ENCODE assay signal across 8 cellular contexts in the genomic region with DNA sequence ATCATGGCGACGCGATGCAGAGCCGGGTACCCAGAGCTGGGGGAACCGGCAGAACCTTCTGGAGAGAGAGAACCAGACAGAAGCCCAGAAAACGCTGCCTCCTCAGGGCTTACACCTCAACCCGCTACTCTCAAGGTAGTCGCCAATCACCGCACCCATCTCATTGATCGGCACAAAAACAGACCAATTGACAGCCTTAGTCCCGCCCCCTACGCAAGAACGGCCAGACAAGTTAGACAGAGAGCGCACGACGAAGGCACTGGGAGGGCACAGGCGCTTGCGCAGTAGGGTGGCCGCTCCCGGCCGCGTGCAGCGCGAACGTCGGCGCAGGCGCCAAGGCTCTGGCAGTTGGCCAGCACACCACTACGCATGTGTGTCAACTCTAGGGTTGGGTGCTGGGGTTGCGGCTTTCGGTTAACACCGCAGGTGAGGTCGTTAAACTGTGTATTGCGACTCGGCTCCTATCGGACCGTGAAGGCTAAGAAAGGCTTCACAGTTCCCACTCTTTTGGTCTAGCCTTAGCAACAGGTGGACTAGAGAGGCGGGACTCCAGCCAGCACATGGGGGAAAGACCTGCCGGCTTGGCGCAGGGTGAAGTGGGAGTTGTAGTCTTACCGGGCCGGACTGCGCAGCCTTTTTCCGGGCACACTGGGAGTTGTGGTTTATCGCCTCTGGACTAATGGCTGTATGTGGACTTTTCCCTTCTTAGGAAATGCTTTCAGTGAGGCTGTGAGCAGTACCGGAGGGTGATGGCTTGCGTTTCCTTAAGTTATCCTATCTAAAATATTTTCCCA. TPM values are rescaled to one million over a fixed set of nuclear protein-coding genes. Genes with fewer than 3 reads are reported as not detected.
DNase-seq lines count a peak whose midpoint lies in the region; ATAC-seq and TF ChIP-seq lines count a peak whose summit lies in the region.

Gene CCT3, minus strand, starts transcription at position 113 of the 794 bp plus-strand sequence. Its CDS starts 108 bp downstream, at position 5.
Gene TSACC, plus strand, starts transcription at position 347 of the 794 bp plus-strand sequence. CDS start 1,232 bp downstream, outside the sequence.

- ATAC-seq in GM23338 (peak; percentile 96), naive B cell (ENCODE audit: low read depth in 2 of 2) (peak; percentile 92)
- peak; percentile 97 for ATAC-seq in stimulated activated effector memory CD8-positive, alpha-beta T cell treated with anti-CD3 and anti-CD28 coated beads, Interleukin-12 subunit alpha, Interleukin-12 subunit beta, amount 100 ng/mL, for 72 hours

- H3K4me3 Mint-ChIP-seq in GM23338 (peak within 1 kb of the TSS; percentile 100), naive B cell (peak within 1 kb of the TSS; percentile 89 to 99 (median 99))
- H3K4me3 Mint-ChIP-seq in stimulated activated effector memory CD8-positive, alpha-beta T cell treated with anti-CD3 and anti-CD28 coated beads, Interleukin-12 subunit alpha, Interleukin-12 subunit beta, amount 100 ng/mL, for 72 hours, result peak within 1 kb of the TSS; percentile 93

- H3K4me3 ChIP-seq in GM23338 (peak within 1 kb of the TSS; percentile 95), fibroblast of lung (replicated peaks in 1 of 4; ENCODE audit: control extremely low read depth in 1 of 4, insufficient read depth in 1 of 4, low read depth in 3 of 4, low read length in 4 of 4) (peak within 1 kb of the TSS; percentile 75 to 97 (median 94))

- H3K9me3 ChIP-seq in fibroblast of lung (ENCODE audit: control insufficient read depth, insufficient read depth, low read depth, low read length), result no peaks in the 10 kb centered on the region

- H3K27ac ChIP-seq in GM23338 (ENCODE audit: low read depth) (peak within 1 kb of the TSS; percentile 72; the same call in 1 of the 2 replicates), fibroblast of lung (ENCODE audit: insufficient read depth, low read length) (peak within 1 kb of the TSS; percentile 82)

- TF ChIP-seq CTCF in GM23338 (conservative IDR thresholded peaks at IDR 0.05; ENCODE audit: low read depth in 2 of 2) (0 out of 4 replicates have a peak, but pooled peaks of 1 of the 2 experiments have one; percentile 5), fibroblast of lung (conservative IDR thresholded peaks at IDR 0.05 in 1 of 2, IDR thresholded peaks at IDR 0.05 in 1 of 2; ENCODE audit: low read depth in 1 of 2, low read length in 2 of 2) (no peak)

- H3K79me2 ChIP-seq in GM23338 (replicated peaks; ENCODE audit: insufficient read depth) (peaks cover 46% of the 10 kb centered on the region), fibroblast of lung (ENCODE audit: control insufficient read depth, insufficient read depth, low read length) (peaks cover 36% of the 10 kb centered on the region)

- no peaks in the 10 kb centered on the region for H3K9me2 ChIP-seq in GM23338 (ENCODE audit: insufficient read depth)

- no peaks in the 10 kb centered on the region for H3K27me3 ChIP-seq in GM23338 (ENCODE audit: insufficient read depth)
- no peaks in the 10 kb centered on the region for H3K27me3 ChIP-seq in fibroblast of lung (ENCODE audit: control insufficient read depth, insufficient read depth, low read length)

- peaks cover 9% of the 10 kb centered on the region for H3K4me1 ChIP-seq in GM23338 (ENCODE audit: insufficient read depth)
- no peaks in the 10 kb centered on the region for H3K4me1 ChIP-seq in fibroblast of lung (ENCODE audit: control insufficient read depth, extremely low read depth, insufficient read depth, low read length)

- peaks cover 16% of the 10 kb centered on the region; the same call in 1 of the 2 replicates for H3F3A ChIP-seq in GM23338 (replicated peaks; ENCODE audit: low read depth)

- DNase-seq in Daoy (ENCODE audit: low read depth), result peak; percentile 100
- peak; percentile 100 for DNase-seq in GM23338 (ENCODE audit: low spot score)
- peak; percentile 99 to 100 for DNase-seq in Kasumi-1 (lab: John Stamatoyannopoulos, UW)
- peak; percentile 99 for DNase-seq in RKO (ENCODE audit: low spot score)
- DNase-seq in activated T-helper 1 cell treated with anti-CD3 and anti-CD28 coated beads, Interleukin-2, amount 50 U/mL, for 16 hours (ENCODE audit: low read depth in 1 of 2, low spot score in 1 of 2), result peak; percentile 98 to 99
- DNase-seq in fibroblast of lung (ENCODE audit: low read depth in 2 of 2), result peak; percentile 100
- peak; percentile 99 for DNase-seq in naive B cell
- DNase-seq in stimulated activated effector memory CD8-positive, alpha-beta T cell treated with anti-CD3 and anti-CD28 coated beads, Interleukin-12 subunit alpha, Interleukin-12 subunit beta, amount 100 ng/mL, for 72 hours (ENCODE audit: low spot score in 2 of 2), result peak; percentile 99 to 100

- H3K36me3 ChIP-seq in GM23338 (ENCODE audit: insufficient read depth), result peaks cover 22% of the 10 kb centered on the region
- peaks cover 9% of the 10 kb centered on the region for H3K36me3 ChIP-seq in fibroblast of lung (ENCODE audit: control insufficient read depth, insufficient read depth, low read length)

- peaks cover 13% of the 10 kb centered on the region for H3K4me1 Mint-ChIP-seq in GM23338
- H3K4me1 Mint-ChIP-seq in naive B cell, result peaks cover 29 to 33% (median 31%) of the 10 kb centered on the region in 3 donors
- peaks cover 38% of the 10 kb centered on the region for H3K4me1 Mint-ChIP-seq in stimulated activated effector memory CD8-positive, alpha-beta T cell treated with anti-CD3 and anti-CD28 coated beads, Interleukin-12 subunit alpha, Interleukin-12 subunit beta, amount 100 ng/mL, for 72 hours

- H3K9me3 Mint-ChIP-seq in GM23338 (peaks cover 6% of the 10 kb centered on the region; the same call in 1 of the 3 replicates), naive B cell (no peaks in the 10 kb centered on the region)
- H3K9me3 Mint-ChIP-seq in stimulated activated effector memory CD8-positive, alpha-beta T cell treated with anti-CD3 and anti-CD28 coated beads, Interleukin-12 subunit alpha, Interleukin-12 subunit beta, amount 100 ng/mL, for 72 hours, result no peaks in the 10 kb centered on the region

- peaks cover 47% of the 10 kb centered on the region for H3K36me3 Mint-ChIP-seq in GM23338 (ENCODE audit: low read depth)
- peaks cover 8% of the 10 kb centered on the region in 2 donors for H3K36me3 Mint-ChIP-seq in naive B cell
- H3K36me3 Mint-ChIP-seq in stimulated activated effector memory CD8-positive, alpha-beta T cell treated with anti-CD3 and anti-CD28 coated beads, Interleukin-12 subunit alpha, Interleukin-12 subunit beta, amount 100 ng/mL, for 72 hours, result peaks cover 53% of the 10 kb centered on the region

- H2AFZ ChIP-seq in GM23338 (peak within 1 kb of the TSS; percentile 83), fibroblast of lung (ENCODE audit: low read length) (peak within 1 kb of the TSS; percentile 95)

- H3K27me3 Mint-ChIP-seq in GM23338 (ENCODE audit: insufficient read depth, low read depth, poor library complexity) (peaks cover 10% of the 10 kb centered on the region), naive B cell (no peaks in the 10 kb centered on the region)

- H3K27ac Mint-ChIP-seq in GM23338, result peak within 1 kb of the TSS; percentile 98
- peak within 1 kb of the TSS; percentile 90 to 99 (median 96) for H3K27ac Mint-ChIP-seq in naive B cell
- peak within 1 kb of the TSS; percentile 91 for H3K27ac Mint-ChIP-seq in stimulated activated effector memory CD8-positive, alpha-beta T cell treated with anti-CD3 and anti-CD28 coated beads, Interleukin-12 subunit alpha, Interleukin-12 subunit beta, amount 100 ng/mL, for 72 hours

- peak within 1 kb of the TSS; percentile 43 for H3K9ac ChIP-seq in fibroblast of lung (ENCODE audit: insufficient read depth, low read length)

- H4K20me1 ChIP-seq in GM23338 (replicated peaks; ENCODE audit: insufficient read depth), result peaks cover 35% of the 10 kb centered on the region
- no peaks in the 10 kb centered on the region for H4K20me1 ChIP-seq in fibroblast of lung (ENCODE audit: control insufficient read depth, extremely low read depth, insufficient read depth, low read length)

- H3K4me2 ChIP-seq in GM23338, result peak within 1 kb of the TSS; percentile 85
- peak within 1 kb of the TSS; percentile 70 for H3K4me2 ChIP-seq in fibroblast of lung (ENCODE audit: extremely low read depth, insufficient read depth, low read length)

TF ChIP-seq in GM23338, 12 proteins besides CTCF, POLR2A, EP300 and RAD21 (continues in another document):
- peak; percentile 91 for TF ChIP-seq CREB1 (CRISPR knock-in tag; IDR thresholded peaks at IDR 0.05; ENCODE audit: low read depth)
- no peak for TF ChIP-seq ZNF114 (CRISPR knock-in tag; IDR thresholded peaks at IDR 0.05)

RNA-seq across cellular contexts. Expression of gene CCT3, which starts in this region (rescaled TPM):
- 649 and 676 TPM in 2 replicates for total RNA-seq in Daoy (2014; rRNA removed; shearing (Covaris generic))
- total RNA-seq in GM23338 (2014; rRNA removed; shearing (Covaris generic)), result 526 and 618 TPM in 2 replicates
- polyA plus RNA-seq in GM23338 (2016; fragmentation: Nextera tagmentation; extraction: Ambion mirVana) (405 and 410 TPM in 2 replicates), fibroblast of lung (251 and 407 TPM in 2 replicates), naive B cell (ENCODE audit: low read depth in 6 of 6) (100 to 1,000 TPM; 161 to 293 (median 183) TPM)
- 391 and 397 TPM in 2 replicates for total RNA-seq in fibroblast of lung
- polyA plus RNA-seq in fibroblast of lung (2012), result 173 and 269 TPM in 2 replicates
- 108 and 132 TPM in 2 replicates for polyA minus RNA-seq in fibroblast of lung (ENCODE audit: low replicate concordance)

RNA-seq across cellular contexts. Expression of gene TSACC, which starts in this region (rescaled TPM):
- 2.4 TPM in 1 of 2 replicates, not detected in the other for total RNA-seq in Daoy (2014; rRNA removed; shearing (Covaris generic))
- total RNA-seq in GM23338 (2014; rRNA removed; shearing (Covaris generic)), result 0.66 and 2.5 TPM in 2 replicates
- polyA plus RNA-seq in GM23338 (2016; fragmentation: Nextera tagmentation; extraction: Ambion mirVana), result 9.3 and 9.8 TPM in 2 replicates
- 0.50 TPM in 1 of 2 replicates, not detected in the other for total RNA-seq in fibroblast of lung
- polyA plus RNA-seq in fibroblast of lung, result 0.50 and 0.54 TPM in 2 replicates
- polyA plus RNA-seq in fibroblast of lung (2012), result 0.48 and 0.61 TPM in 2 replicates
- not detected in 2 replicates for polyA minus RNA-seq in fibroblast of lung (ENCODE audit: low replicate concordance)
- polyA plus RNA-seq in naive B cell (ENCODE audit: low read depth in 6 of 6), result 1 to 10 TPM in 1 of 6 donors, not detected in 5; 1.2 TPM

Comparison
In these comparisons a context has a peak if more than half of its experiments do, and no peak if none do; other contexts are left out.
1. Peak in every context shown above with its lines: DNase-seq, ATAC-seq, H3K4me3 ChIP-seq and H3K27ac ChIP-seq.